1 cellular context compared by ENCODE assay signal in genomic region chr1:23122023-23122738, GRCh38.
TF ChIP-seq lines count a peak whose summit lies in the region.

No MANE protein-coding gene starts in this region.

TF ChIP-seq in K562, 482 proteins besides CTCF, POLR2A, EP300 and RAD21 (continued from another document):
- no peak for TF ChIP-seq CEBPZ (IDR thresholded peaks at IDR 0.05; ENCODE audit: borderline replicate concordance, low read depth, low read length)
- TF ChIP-seq ZBTB8A (IDR thresholded peaks at IDR 0.05; ENCODE audit: partially characterized antibody) = no peak
- TF ChIP-seq SNAPC5 (CRISPR knock-in tag; IDR thresholded peaks at IDR 0.05) = no peak
- TF ChIP-seq MAFF (IDR thresholded peaks at IDR 0.05; ENCODE audit: low read length) = no peak
- no peak for TF ChIP-seq HCFC1 (IDR thresholded peaks at IDR 0.05; ENCODE audit: low read depth, low read length)
- no peak for TF ChIP-seq ELK1 (CRISPR knock-in tag; IDR thresholded peaks at IDR 0.05)
- TF ChIP-seq ZNF277 (CRISPR knock-in tag; IDR thresholded peaks at IDR 0.05; ENCODE audit: borderline replicate concordance) = no peak
- TF ChIP-seq ILF3 (IDR thresholded peaks at IDR 0.05; ENCODE audit: borderline replicate concordance) = no peak
- no peak for TF ChIP-seq SFPQ (IDR thresholded peaks at IDR 0.05; ENCODE audit: low read depth, low read length)
- peak; percentile 59; the same call in 1 of the 2 replicates for TF ChIP-seq ZBTB40 (IDR thresholded peaks at IDR 0.05)
- TF ChIP-seq ZBTB40 (CRISPR knock-in tag; IDR thresholded peaks at IDR 0.05) = no peak
- 0 out of 2 replicates have a peak, but pooled peaks have one; percentile 7 for TF ChIP-seq MTA1 (IDR thresholded peaks at IDR 0.05; ENCODE audit: borderline replicate concordance)
- TF ChIP-seq SLC30A9 (CRISPR knock-in tag; IDR thresholded peaks at IDR 0.05) = no peak
- no peak for TF ChIP-seq ZNF766 (CRISPR knock-in tag; conservative IDR thresholded peaks at IDR 0.05)
- TF ChIP-seq HMBOX1 (IDR thresholded peaks at IDR 0.05) = peak; percentile 94
- TF ChIP-seq PPARD (CRISPR knock-in tag; IDR thresholded peaks at IDR 0.05) = no peak
- no peak for TF ChIP-seq FOXJ3 (CRISPR knock-in tag; IDR thresholded peaks at IDR 0.05)
- TF ChIP-seq NEUROD1 (IDR thresholded peaks at IDR 0.05; ENCODE audit: borderline replicate concordance, low read depth, low read length, partially characterized antibody) = no peak
- no peak for TF ChIP-seq CCAR2 (IDR thresholded peaks at IDR 0.05; ENCODE audit: low read depth, low read length)
- no peak for TF ChIP-seq TRIM25 (IDR thresholded peaks at IDR 0.05; ENCODE audit: borderline replicate concordance)
- no peak for TF ChIP-seq GABPA (tag; conservative IDR thresholded peaks at IDR 0.05; ENCODE audit: low read depth)
- TF ChIP-seq ZNF444 (CRISPR knock-in tag; IDR thresholded peaks at IDR 0.05) = no peak
- TF ChIP-seq HDGF (IDR thresholded peaks at IDR 0.05) = no peak
- no peak for TF ChIP-seq HNRNPL (IDR thresholded peaks at IDR 0.05; ENCODE audit: low read depth, low read length)
